Comparison of ENCODE assay signal across 1 cellular context in the genomic region with DNA sequence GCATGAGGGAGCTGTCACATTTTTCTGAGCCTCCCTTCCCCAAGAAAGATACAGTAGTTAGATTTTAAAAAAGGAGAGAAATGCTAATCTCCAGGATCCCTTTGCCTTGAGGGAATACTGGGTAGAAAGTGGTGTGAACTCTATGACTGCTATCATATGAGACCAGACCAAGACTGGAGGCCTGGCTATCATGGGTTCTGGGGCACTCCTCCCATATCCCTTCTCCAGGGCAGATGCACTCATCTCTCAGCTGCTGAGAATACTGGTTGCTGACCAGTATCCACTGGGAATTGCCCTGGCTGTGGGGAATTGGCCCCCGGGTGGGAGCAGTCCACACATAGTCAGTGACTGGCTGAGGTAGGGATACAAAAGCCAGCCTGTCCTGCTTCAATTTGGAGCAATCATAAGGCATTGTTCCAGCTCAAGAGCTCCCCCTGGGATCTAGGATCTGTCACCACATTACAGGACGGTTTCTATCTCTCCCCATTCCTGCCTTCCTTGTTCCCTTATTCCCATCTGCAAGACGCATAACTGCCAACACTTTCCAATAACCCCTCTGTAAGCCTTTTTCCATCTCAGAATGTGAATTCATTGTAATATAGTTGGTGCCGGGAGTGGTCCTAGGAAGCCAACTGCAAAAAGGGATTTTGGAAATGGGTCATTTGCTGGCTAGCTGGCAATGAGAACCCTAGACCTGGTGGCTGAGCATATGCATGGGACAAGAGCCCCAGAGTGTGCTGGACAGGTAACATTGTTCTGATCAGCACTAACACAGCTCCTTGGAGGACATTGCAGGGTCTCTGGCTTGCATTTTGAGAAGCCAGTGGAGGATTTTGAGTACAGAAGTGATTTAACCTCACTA.
TF ChIP-seq lines count a peak whose summit lies in the region.

No MANE protein-coding gene starts in this region.

TF ChIP-seq in HEK293, 187 proteins besides CTCF, POLR2A, EP300 and RAD21 (continued from another document):
- TF ChIP-seq SCRT2 (tag by site-specific recombination; IDR thresholded peaks at IDR 0.05): no peak
